8 cellular contexts compared by ENCODE assay signal in the genomic region with DNA sequence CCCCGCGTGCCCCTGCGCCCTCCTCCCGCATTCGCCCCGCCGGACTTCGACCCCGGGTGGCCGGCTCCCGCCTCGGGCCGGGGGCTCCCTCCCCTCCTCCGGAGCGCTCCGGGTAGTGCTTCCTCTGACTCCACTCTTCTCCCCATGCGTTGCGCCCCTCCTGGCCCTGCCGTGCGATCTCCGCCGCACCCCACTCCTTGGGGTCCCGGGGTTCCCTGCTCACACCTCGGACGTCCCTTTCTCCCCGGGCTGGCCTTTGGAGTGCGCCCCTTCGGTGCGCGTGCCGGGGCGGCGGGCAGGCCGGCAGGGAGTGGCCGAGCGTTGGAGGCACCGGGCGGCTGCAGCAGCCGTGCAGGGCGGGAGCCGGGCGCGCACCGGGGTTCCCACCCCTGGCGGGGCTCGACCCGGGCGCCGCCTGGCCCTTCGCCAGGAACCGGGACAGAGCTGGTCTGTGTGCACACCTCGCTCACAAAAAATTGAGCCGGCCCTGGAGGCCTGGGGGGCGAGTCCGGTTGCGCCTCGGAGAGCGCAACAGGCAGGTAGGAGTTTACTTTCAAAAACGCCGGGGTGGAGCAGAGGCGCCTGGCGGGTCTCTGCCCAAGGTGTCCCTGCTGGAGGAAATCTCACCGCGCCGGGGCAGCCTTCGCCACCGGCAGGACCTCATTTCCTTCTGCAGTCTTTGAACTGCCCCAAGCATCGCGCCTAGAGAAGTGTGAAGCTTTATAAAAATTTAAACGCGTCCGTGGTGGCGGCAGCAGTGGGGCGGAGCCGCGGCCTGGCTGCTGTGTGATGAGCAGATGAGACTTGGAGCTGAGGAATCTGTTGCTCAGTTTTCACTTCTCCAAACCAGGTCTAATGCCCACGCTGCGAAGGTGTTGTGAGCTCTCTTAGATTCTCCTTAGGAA. TPM values are rescaled to one million over a fixed set of nuclear protein-coding genes. Genes with fewer than 3 reads are reported as not detected.
DNase-seq lines count a peak whose midpoint lies in the region; ATAC-seq, FAIRE-seq and TF ChIP-seq lines count a peak whose summit lies in the region.

No MANE protein-coding gene starts in this region.

- no peaks in the 10 kb centered on the region for H3K36me3 ChIP-seq in CD8-positive, alpha-beta memory T cell (ENCODE audit: insufficient read depth, low read length)
- H3K36me3 ChIP-seq in pancreas = no peaks in the 10 kb centered on the region

- H3K27me3 Mint-ChIP-seq in CD8-positive, alpha-beta memory T cell = peaks cover 16 to 35% of the 10 kb centered on the region in 2 donors
- peaks cover 23% of the 10 kb centered on the region for H3K27me3 Mint-ChIP-seq in activated T-helper 1 cell treated with anti-CD3 and anti-CD28 coated beads, Interleukin-12 subunit alpha, Interleukin-12 subunit beta, Interleukin-2, Interleukin-4 antibody, amounts not matched to agents 30 ng/mL and 10 ng/mL and 1 ng/mL, durations not matched to agents 14 hours and 24 hours and 36 hours (ENCODE audit: insufficient read depth)
- peaks cover 10% of the 10 kb centered on the region for H3K27me3 Mint-ChIP-seq in glutamatergic neuron (ENCODE audit: unreplicated experiment)

- peak; percentile 75 for ATAC-seq in GM18909 (IDR thresholded peaks at IDR 0.05; ENCODE audit: poor library complexity, unreplicated experiment)
- ATAC-seq in HG03064 (IDR thresholded peaks at IDR 0.05; ENCODE audit: low read depth, unreplicated experiment) = peak; percentile 66
- ATAC-seq in pancreas = peak; percentile 69 to 79 (median 73)

- peaks cover 0 to 20% (median 17%) of the 10 kb centered on the region in 5 donors for H3K9me3 Mint-ChIP-seq in CD8-positive, alpha-beta memory T cell
- peaks cover 19% of the 10 kb centered on the region for H3K9me3 Mint-ChIP-seq in activated T-helper 1 cell treated with anti-CD3 and anti-CD28 coated beads, Interleukin-12 subunit alpha, Interleukin-12 subunit beta, Interleukin-2, Interleukin-4 antibody, amounts not matched to agents 30 ng/mL and 10 ng/mL and 1 ng/mL, durations not matched to agents 14 hours and 24 hours and 36 hours
- H3K9me3 Mint-ChIP-seq in glutamatergic neuron (ENCODE audit: unreplicated experiment) = peaks cover 18% of the 10 kb centered on the region

- H3K27me3 ChIP-seq in CD8-positive, alpha-beta memory T cell (ENCODE audit: insufficient read depth, low read length, poor library complexity, severe bottlenecking) = no peaks in the 10 kb centered on the region
- no peaks in the 10 kb centered on the region for H3K27me3 ChIP-seq in pancreas

- no peak for FAIRE-seq in pancreas (lab: Jason Lieb, UNC)

- WGBS in pancreas, 2 donors = 0 to 1% methylated on average over 61 to 78 of the region's 78 CpGs

- CTCF ChIA-PET in CD8-positive, alpha-beta memory T cell (lab: Charles Lee) = no interaction called here

- peaks cover 9% of the 10 kb centered on the region for H3K4me1 ChIP-seq in CD8-positive, alpha-beta memory T cell (ENCODE audit: insufficient read depth, low read length)
- H3K4me1 ChIP-seq in pancreas = peaks cover 0 to 14% (median 6%) of the 10 kb centered on the region in 3 donors

- POLR2A ChIA-PET in CD8-positive, alpha-beta memory T cell (lab: Charles Lee) = no interaction called here

- peak overlapping the region; percentile 24 for H3K27ac ChIP-seq in CD8-positive, alpha-beta memory T cell (ENCODE audit: low read depth, low read length)
- peak overlapping the region; percentile 37 to 68 (median 52) for H3K27ac ChIP-seq in pancreas

- peak overlapping the region; percentile 77 to 94 (median 84) for H3K4me3 Mint-ChIP-seq in CD8-positive, alpha-beta memory T cell
- H3K4me3 Mint-ChIP-seq in activated T-helper 1 cell treated with anti-CD3 and anti-CD28 coated beads, Interleukin-12 subunit alpha, Interleukin-12 subunit beta, Interleukin-2, Interleukin-4 antibody, amounts not matched to agents 30 ng/mL and 10 ng/mL and 1 ng/mL, durations not matched to agents 14 hours and 24 hours and 36 hours = peak overlapping the region; percentile 87
- peak overlapping the region; percentile 90 for H3K4me3 Mint-ChIP-seq in glutamatergic neuron (ENCODE audit: unreplicated experiment)

- H3K36me3 Mint-ChIP-seq in CD8-positive, alpha-beta memory T cell = peaks cover 0 to 1% (median 0%) of the 10 kb centered on the region in 3 donors
- peaks cover 2% of the 10 kb centered on the region for H3K36me3 Mint-ChIP-seq in activated T-helper 1 cell treated with anti-CD3 and anti-CD28 coated beads, Interleukin-12 subunit alpha, Interleukin-12 subunit beta, Interleukin-2, Interleukin-4 antibody, amounts not matched to agents 30 ng/mL and 10 ng/mL and 1 ng/mL, durations not matched to agents 14 hours and 24 hours and 36 hours (ENCODE audit: low read depth)
- H3K36me3 Mint-ChIP-seq in glutamatergic neuron (ENCODE audit: unreplicated experiment) = peaks cover 21% of the 10 kb centered on the region

- H3K4me3 ChIP-seq in CD8-positive, alpha-beta memory T cell (ENCODE audit: low read length) = peak overlapping the region; percentile 54
- H3K4me3 ChIP-seq in pancreas = peak overlapping the region; percentile 83 to 97 (median 88)

- intact Hi-C loops in activated T-helper 1 cell treated with anti-CD3 and anti-CD28 coated beads, Interleukin-12 subunit alpha, Interleukin-12 subunit beta, Interleukin-2, Interleukin-4 antibody, amounts not matched to agents 30 ng/mL and 10 ng/mL and 1 ng/mL, durations not matched to agents 14 hours and 24 hours and 36 hours (cut with micrococcal nuclease) = loop anchor here (2.0 to 10.0 kb wide), 4 partner anchors 64 to 1892 kb away; no protein-coding TSS in a partner anchor
- intact Hi-C loops in pancreas (cut with DNase I) = no loop called here

- H3K9me3 ChIP-seq in CD8-positive, alpha-beta memory T cell (ENCODE audit: low read length) = no peaks in the 10 kb centered on the region
- H3K9me3 ChIP-seq in pancreas = no peaks in the 10 kb centered on the region

- no peak for TF ChIP-seq CTCF in glutamatergic neuron (IDR thresholded peaks at IDR 0.05; ENCODE audit: partially characterized antibody, unreplicated experiment)
- TF ChIP-seq CTCF in pancreas (IDR thresholded peaks at IDR 0.05) = no peak

- peak in 1 of 5 donors; percentile 29 for DNase-seq in CD8-positive, alpha-beta memory T cell
- DNase-seq in NCI-H226 (peak; percentile 11), glutamatergic neuron (peak; percentile 49), pancreas (peak; percentile 43 to 88 (median 65)), occipital lobe (lab: John Stamatoyannopoulos, UW) (no peak)
- DNase-seq in activated T-helper 1 cell treated with anti-CD3 and anti-CD28 coated beads, Interleukin-12 subunit alpha, Interleukin-12 subunit beta, Interleukin-2, Interleukin-4 antibody, amounts not matched to agents 30 ng/mL and 10 ng/mL and 1 ng/mL, durations not matched to agents 14 hours and 24 hours and 36 hours (ENCODE audit: low spot score) = peak; percentile 27

- peaks cover 14 to 16% (median 16%) of the 10 kb centered on the region in 3 donors for H3K4me1 Mint-ChIP-seq in CD8-positive, alpha-beta memory T cell
- peaks cover 16% of the 10 kb centered on the region for H3K4me1 Mint-ChIP-seq in activated T-helper 1 cell treated with anti-CD3 and anti-CD28 coated beads, Interleukin-12 subunit alpha, Interleukin-12 subunit beta, Interleukin-2, Interleukin-4 antibody, amounts not matched to agents 30 ng/mL and 10 ng/mL and 1 ng/mL, durations not matched to agents 14 hours and 24 hours and 36 hours (ENCODE audit: low read depth)
- H3K4me1 Mint-ChIP-seq in glutamatergic neuron (ENCODE audit: low read depth, unreplicated experiment) = peaks cover 11% of the 10 kb centered on the region

- H3K27ac Mint-ChIP-seq in CD8-positive, alpha-beta memory T cell = peak overlapping the region in 3 of 8 donors; percentile 24 to 66 (median 55)
- peak overlapping the region; percentile 48 for H3K27ac Mint-ChIP-seq in activated T-helper 1 cell treated with anti-CD3 and anti-CD28 coated beads, Interleukin-12 subunit alpha, Interleukin-12 subunit beta, Interleukin-2, Interleukin-4 antibody, amounts not matched to agents 30 ng/mL and 10 ng/mL and 1 ng/mL, durations not matched to agents 14 hours and 24 hours and 36 hours
- peak overlapping the region; percentile 8 for H3K27ac Mint-ChIP-seq in glutamatergic neuron (ENCODE audit: unreplicated experiment)

RNA-seq across cellular contexts. Expression of a gene that starts 0.7 kb away (rescaled TPM):
- total RNA-seq in CD8-positive, alpha-beta memory T cell = 1 to 10 TPM; 3.0 to 3.3 TPM
- 3.2 TPM for polyA plus RNA-seq in CD8-positive, alpha-beta memory T cell
- 9.9 TPM in 2 replicates for total RNA-seq in activated T-helper 1 cell treated with anti-CD3 and anti-CD28 coated beads, Interleukin-12 subunit alpha, Interleukin-12 subunit beta, Interleukin-2, Interleukin-4 antibody, amounts not matched to agents 30 ng/mL and 10 ng/mL and 1 ng/mL, durations not matched to agents 14 hours and 24 hours and 36 hours
- 4.6 TPM for total RNA-seq in glutamatergic neuron (ENCODE audit: unreplicated experiment)
- 1 to 10 TPM; 4.3 to 9.0 (median 5.8) TPM for total RNA-seq in pancreas
- 1 to 10 TPM; 1.2 to 1.5 TPM for polyA plus RNA-seq in pancreas
- total RNA-seq in occipital lobe = 3.6 TPM
